ENCODE assay signal across 18 cellular contexts in the genomic region with DNA sequence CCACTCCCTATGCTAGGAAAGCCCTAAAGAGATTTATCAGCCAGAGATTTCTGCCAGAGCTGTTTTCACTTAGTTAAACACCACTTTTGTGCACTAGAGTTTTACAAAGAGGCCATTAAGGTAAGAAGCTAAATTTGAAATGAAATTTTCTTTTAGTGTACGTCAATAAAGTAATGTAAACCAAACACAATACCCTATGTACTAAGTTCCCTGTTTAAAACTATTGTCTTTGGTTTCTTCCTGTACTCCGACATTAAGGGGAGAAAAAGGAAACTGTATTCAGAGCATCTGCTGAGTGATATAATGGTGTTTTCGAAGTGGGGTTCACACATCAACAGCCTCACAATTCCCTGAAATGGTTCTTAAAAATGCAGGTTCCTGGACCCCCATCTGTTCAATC. TPM values are rescaled to one million over a fixed set of nuclear protein-coding genes. Genes with fewer than 3 reads are reported as not detected.
DNase-seq lines count a peak whose midpoint lies in the region; ATAC-seq and TF ChIP-seq lines count a peak whose summit lies in the region.
"Had no signal": no experiment of that assay in that cellular context is flagged by ENCODE, and none has a peak within 500 bp of the region (broad histone marks: within the 10 kb centered on the region; RNA-seq: fewer than 3 reads in every experiment).

No MANE protein-coding gene starts in this region.

- H3K36me3 ChIP-seq in left ventricle myocardium inferior (no peaks in the 10 kb centered on the region), mucosa of rectum (ENCODE audit: control insufficient read depth in 2 of 2, insufficient read depth in 2 of 2, low read length in 2 of 2) (no peaks in the 10 kb centered on the region)

- H3K27me3 ChIP-seq in left ventricle myocardium inferior (ENCODE audit: low read depth) (no peaks in the 10 kb centered on the region), right cardiac atrium (ENCODE audit: control insufficient read depth, insufficient read depth) (no peaks in the 10 kb centered on the region), mucosa of rectum (ENCODE audit: control insufficient read depth in 2 of 2, insufficient read depth in 2 of 2, low read length in 2 of 2) (no peaks in the 10 kb centered on the region)

- WGBS in right cardiac atrium: 78% methylated on average over 3 of the region's 3 CpGs

- H3K9ac ChIP-seq in mucosa of rectum (ENCODE audit: low read depth in 1 of 2, low read length in 2 of 2): peak overlapping the region in 1 of 2 donors; percentile 21
- H3K9ac ChIP-seq: SK-N-SH had no signal

- TF ChIP-seq CTCF in left ventricle myocardium inferior (IDR thresholded peaks at IDR 0.05; ENCODE audit: borderline replicate concordance): no peak

- H3K4me3 ChIP-seq in left ventricle myocardium inferior (no peak overlapping the region), right cardiac atrium (ENCODE audit: low read length) (no peak overlapping the region), mucosa of rectum (ENCODE audit: low read length in 2 of 2) (peak overlapping the region; percentile 47 to 60)

- intact Hi-C loops in left ventricle myocardium inferior (cut with micrococcal nuclease): no loop called here
- intact Hi-C loops in right cardiac atrium (cut with DNase I): no loop called here

- DNase-seq in left ventricle myocardium inferior (no peak), right cardiac atrium (no peak), dermis blood vessel endothelial cell (peak; percentile 30), NCI-H526 treated with DMSO at 0.1 percent for 48 hours (lab: John Stamatoyannopoulos, UW) (no peak), Kasumi-1 (lab: John Stamatoyannopoulos, UW) (no peak)
- DNase-seq: C1 segment of cervical spinal cord, DMS 273 treated with DMSO at 0.1 percent for 48 hours, Karpas-422, NCI-H1105, NCI-H187, NCI-H2171, NCI-H446 treated with DMSO at 0.1 percent for 48 hours, SK-N-SH had no signal

- H3K4me1 ChIP-seq in left ventricle myocardium inferior (peaks cover 10% of the 10 kb centered on the region), right cardiac atrium (ENCODE audit: control insufficient read depth, insufficient read depth, low read length) (peaks cover 5% of the 10 kb centered on the region), mucosa of rectum (ENCODE audit: control insufficient read depth in 2 of 2, insufficient read depth in 2 of 2, low read length in 2 of 2) (peaks cover 0 to 4% of the 10 kb centered on the region in 2 donors)

- H3K9me3 ChIP-seq in left ventricle myocardium inferior (replicated peaks) (no peaks in the 10 kb centered on the region), right cardiac atrium (ENCODE audit: control insufficient read depth, low read length) (no peaks in the 10 kb centered on the region), mucosa of rectum (ENCODE audit: control insufficient read depth in 2 of 2, low read length in 2 of 2) (no peaks in the 10 kb centered on the region)
- H3K9me3 ChIP-seq: SK-N-SH had no signal

- no peak for ATAC-seq in right cardiac atrium
- ATAC-seq in HG03354 (IDR thresholded peaks at IDR 0.05; ENCODE audit: poor library complexity, severe bottlenecking, unreplicated experiment): no peak
- ATAC-seq in HG03571 (IDR thresholded peaks at IDR 0.05; ENCODE audit: unreplicated experiment): no peak
- ATAC-seq: Panc1, Right ventricle myocardium inferior had no signal

- peak overlapping the region; percentile 22 for H3K27ac ChIP-seq in left ventricle myocardium inferior (replicated peaks)
- H3K27ac ChIP-seq in right cardiac atrium (ENCODE audit: low read length): no peak overlapping the region
- H3K27ac ChIP-seq in mucosa of rectum (ENCODE audit: low read depth in 2 of 2, low read length in 2 of 2): no peak overlapping the region

RNA-seq across cellular contexts. Expression of gene STARD13, which starts 40.7 kb away (rescaled TPM):
- 29.9 TPM for total RNA-seq in left ventricle myocardium inferior
- 10 to 100 TPM; 26.1 to 35.7 (median 30.7) TPM for total RNA-seq in right cardiac atrium
- polyA plus RNA-seq in right cardiac atrium: 9.6 TPM
- total RNA-seq in dermis blood vessel endothelial cell: 27.1 and 27.7 TPM in 2 replicates

Comparison
In these comparisons a context has a peak if more than half of its experiments do, and no peak if none do; other contexts are left out.
1. H3K4me3 ChIP-seq: peak in mucosa of rectum (2 of 2); none in left ventricle myocardium inferior (single experiment) and right cardiac atrium (single experiment).